8 cellular contexts compared by ENCODE assay signal in genomic region chr14:88553886-88554457, GRCh38. TPM values are rescaled to one million over a fixed set of nuclear protein-coding genes. Genes with fewer than 3 reads are reported as not detected.
DNase-seq lines count a peak whose midpoint lies in the region; ATAC-seq and TF ChIP-seq lines count a peak whose summit lies in the region.

No MANE protein-coding gene starts in this region.

- no peak for ATAC-seq in GM18502 (IDR thresholded peaks at IDR 0.05; ENCODE audit: poor library complexity, unreplicated experiment)
- no peak for ATAC-seq in HG03159 (IDR thresholded peaks at IDR 0.05; ENCODE audit: unreplicated experiment)
- no peak for ATAC-seq in GM21717 (IDR thresholded peaks at IDR 0.05; ENCODE audit: unreplicated experiment)

- peak overlapping the region; percentile 93 for H3K4me2 ChIP-seq in osteoblast (ENCODE audit: insufficient read depth, low read length)

- CTCF ChIA-PET in RWPE1 (lab: Yijun Ruan, JAX) = interaction anchor here (0.7 kb wide), 1 partner anchor 244 kb away, joined by 3 read pairs; no protein-coding TSS in a partner anchor

- H4K20me1 ChIP-seq in osteoblast (ENCODE audit: insufficient read depth, low read length) = no peaks in the 10 kb centered on the region

- DNase-seq in GM10266 (ENCODE audit: extremely low spot score) (peak; percentile 31), RWPE1 (ENCODE audit: low spot score) (no peak), esophagus muscularis mucosa (ENCODE audit: extremely low spot score) (no peak), osteoblast (ENCODE audit: insufficient read length, low spot score, missing footprints) (no peak), T-helper 9 cell (no peak)

- peaks cover 37 to 67% (median 54%) of the 10 kb centered on the region in 4 donors for H3K4me1 ChIP-seq in esophagus muscularis mucosa
- peaks cover 48% of the 10 kb centered on the region for H3K4me1 ChIP-seq in osteoblast (ENCODE audit: insufficient read depth, low read length)

- peak overlapping the region; percentile 91 for H3K27ac ChIP-seq in RWPE1
- peak overlapping the region; percentile 89 to 94 (median 92) for H3K27ac ChIP-seq in esophagus muscularis mucosa (replicated peaks in 1 of 4)
- H3K27ac ChIP-seq in osteoblast (ENCODE audit: low read depth, low read length) = peak overlapping the region; percentile 52

- no peak for TF ChIP-seq POLR2A in esophagus muscularis mucosa (IDR thresholded peaks at IDR 0.05; ENCODE audit: low read depth)

- intact Hi-C loops in esophagus muscularis mucosa (cut with DNase I) = loop anchor here (10.0 kb wide), 1 partner anchor 169 kb away; the partner anchor contains the start of gene SPATA7

- POLR2A ChIA-PET in RWPE1 (lab: Yijun Ruan, JAX; ENCODE audit: low non-redundant PET) = no interaction called here

- H3K4me3 ChIP-seq in esophagus muscularis mucosa (peak overlapping the region; percentile 74 to 96 (median 78)), osteoblast (ENCODE audit: insufficient read depth, low read length) (peak overlapping the region; percentile 83)

- H2AFZ ChIP-seq in osteoblast (ENCODE audit: low read length) = peak overlapping the region; percentile 81

- 3% methylated on average over 19 of the region's 19 CpGs for WGBS in esophagus muscularis mucosa

- H3K27me3 ChIP-seq in esophagus muscularis mucosa = no peaks in the 10 kb centered on the region
- H3K27me3 ChIP-seq in osteoblast (ENCODE audit: insufficient read depth, low read length) = no peaks in the 10 kb centered on the region

- H3K36me3 ChIP-seq in esophagus muscularis mucosa = peaks cover 0 to 13% (median 13%) of the 10 kb centered on the region in 4 donors
- peaks cover 6% of the 10 kb centered on the region for H3K36me3 ChIP-seq in osteoblast (ENCODE audit: insufficient read depth, low read length)

- TF ChIP-seq CTCF in GM10266 (IDR thresholded peaks at IDR 0.05; ENCODE audit: control insufficient read depth, insufficient read depth, low read depth, missing control alignments) = no peak
- TF ChIP-seq CTCF in RWPE1 (conservative IDR thresholded peaks at IDR 0.05; ENCODE audit: low read depth) = no peak
- TF ChIP-seq CTCF in esophagus muscularis mucosa (IDR thresholded peaks at IDR 0.05) = no peak
- no peak for TF ChIP-seq CTCF in osteoblast (IDR thresholded peaks at IDR 0.05; ENCODE audit: extremely low read depth, low read depth, low read length)

- peaks cover 41% of the 10 kb centered on the region for H3K79me2 ChIP-seq in osteoblast (ENCODE audit: insufficient read depth, low read length)

- no peaks in the 10 kb centered on the region for H3K9me3 ChIP-seq in esophagus muscularis mucosa
- no peaks in the 10 kb centered on the region for H3K9me3 ChIP-seq in osteoblast (ENCODE audit: low read depth, low read length)

- TF ChIP-seq EP300 in esophagus muscularis mucosa (IDR thresholded peaks at IDR 0.05) = no peak

RNA-seq across cellular contexts. Expression of gene PTPN21, which starts 0.8 kb away (rescaled TPM):
- 10 to 100 TPM; 24.7 to 47.2 (median 40.7) TPM for total RNA-seq in esophagus muscularis mucosa
- total RNA-seq in osteoblast = 17.4 and 18.0 TPM in 2 replicates

RNA-seq across cellular contexts. Expression of gene ZC3H14, which starts 8.9 kb away (rescaled TPM):
- total RNA-seq in esophagus muscularis mucosa (10 to 100 TPM; 48.6 to 60.0 (median 58.5) TPM), osteoblast (72.2 and 74.6 TPM in 2 replicates)
